ENCODE assay signal across 27 cellular contexts in the genomic region with DNA sequence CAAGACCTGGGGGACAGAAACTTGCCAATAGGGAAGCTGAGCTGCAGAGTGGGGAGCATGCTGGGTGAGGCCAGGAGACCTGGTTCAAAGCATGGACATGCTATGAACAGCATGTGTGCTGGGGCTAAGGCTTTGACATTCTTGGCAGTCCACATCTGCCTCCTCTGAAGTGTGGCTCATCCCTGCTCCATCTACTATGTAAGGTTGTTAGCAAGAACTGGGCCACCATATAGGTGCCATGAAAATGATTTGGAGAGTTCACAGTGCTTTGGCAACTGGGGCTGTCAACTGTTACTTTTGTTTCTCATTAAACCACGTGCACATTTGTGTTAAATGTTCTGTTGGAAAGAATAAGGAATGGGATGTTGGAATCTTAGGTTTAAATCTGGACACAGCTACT.
"Had no signal": no experiment of that assay in that cellular context is flagged by ENCODE, and none has a peak within 500 bp of the region (broad histone marks: within the 10 kb centered on the region; RNA-seq: fewer than 3 reads in every experiment).

No MANE protein-coding gene starts in this region.

- H3K4me1 Mint-ChIP-seq: immature natural killer cell had no signal

- H3K9me3 ChIP-seq: left ventricle myocardium inferior, mucosa of descending colon, neutrophil, ovary, right atrium auricular region, right lobe of liver, suprapubic skin, thoracic aorta, tibial artery, uterus had no signal

- H3K27me3 Mint-ChIP-seq: natural killer cell treated with Interleukin-12 subunit alpha and Interleukin-12 subunit beta and Interleukin-15 and Interleukin-18, amount 100 ng/mL, for 72 hours; stimulated activated naive CD8-positive, alpha-beta T cell treated with anti-CD3 and anti-CD28 coated beads, Interleukin-15, Interleukin-2, amounts not matched to agents 100 ng/mL and 50 ng/mL, for 24 hours had no signal

- FAIRE-seq: islet of Langerhans, kidney had no signal

- DNase-seq: immature natural killer cell; kidney; left ventricle myocardium inferior; midbrain; mucosa of descending colon; naive thymus-derived CD4-positive, alpha-beta T cell; occipital lobe; ovary; right lobe of liver; stimulated activated CD4-positive, alpha-beta T cell treated with anti-CD3 and anti-CD28 coated beads, Interleukin-12 subunit alpha, Interleukin-12 subunit beta, amount 100 ng/mL, for 4 hours; stimulated activated CD4-positive, alpha-beta T cell treated with anti-CD3 and anti-CD28 coated beads, Interleukin-15, amount 100 ng/mL, for 24 hours; stimulated activated CD4-positive, alpha-beta T cell treated with anti-CD3 and anti-CD28 coated beads, Interleukin-2, amount 100 ng/mL, for 24 hours; stimulated activated CD4-positive, alpha-beta T cell treated with anti-CD3 and anti-CD28 coated beads, Interleukin-4, amount 100 ng/mL, for 1 hour; stimulated activated naive CD4-positive, alpha-beta T cell; tibial artery; uterus had no signal

- H3K27ac ChIP-seq: left ventricle myocardium inferior, neutrophil, ovary, right atrium auricular region, right lobe of liver, suprapubic skin, thoracic aorta, tibial artery, uterus had no signal

- H3K36me3 ChIP-seq: left ventricle myocardium inferior, neutrophil, ovary, right atrium auricular region, right lobe of liver, suprapubic skin, thoracic aorta, tibial artery, uterus had no signal

- H3K4me1 ChIP-seq: right atrium auricular region, right lobe of liver, suprapubic skin, tibial artery, uterus had no signal

- ATAC-seq: mucosa of descending colon; naive thymus-derived CD4-positive, alpha-beta T cell; right lobe of liver had no signal

- H3K4me3 Mint-ChIP-seq: immature natural killer cell; naive thymus-derived CD4-positive, alpha-beta T cell; natural killer cell treated with Interleukin-12 subunit alpha and Interleukin-12 subunit beta and Interleukin-15 and Interleukin-18, amount 100 ng/mL, for 72 hours; stimulated activated naive CD8-positive, alpha-beta T cell treated with anti-CD3 and anti-CD28 coated beads, Interleukin-15, Interleukin-2, amounts not matched to agents 100 ng/mL and 50 ng/mL, for 24 hours; type B pancreatic cell had no signal

- H3K36me3 Mint-ChIP-seq: immature natural killer cell; natural killer cell treated with Interleukin-12 subunit alpha and Interleukin-12 subunit beta and Interleukin-15 and Interleukin-18, amount 100 ng/mL, for 72 hours; type B pancreatic cell had no signal

- H3K4me3 ChIP-seq: left ventricle myocardium inferior, lung, mucosa of descending colon, ovary, right atrium auricular region, right lobe of liver, skin epidermis, suprapubic skin, thoracic aorta, tibial artery, uterus had no signal

- H3K27me3 ChIP-seq: neutrophil, ovary, right atrium auricular region, right lobe of liver, suprapubic skin, tibial artery, uterus had no signal

- H3K27ac Mint-ChIP-seq: immature natural killer cell; naive thymus-derived CD4-positive, alpha-beta T cell; natural killer cell treated with Interleukin-12 subunit alpha and Interleukin-12 subunit beta and Interleukin-15 and Interleukin-18, amount 100 ng/mL, for 72 hours; progenitor cell of endocrine pancreas; stimulated activated naive CD8-positive, alpha-beta T cell treated with anti-CD3 and anti-CD28 coated beads, Interleukin-15, Interleukin-2, amounts not matched to agents 100 ng/mL and 50 ng/mL, for 24 hours; type B pancreatic cell had no signal

- H3K9me3 Mint-ChIP-seq: natural killer cell treated with Interleukin-12 subunit alpha and Interleukin-12 subunit beta and Interleukin-15 and Interleukin-18, amount 100 ng/mL, for 72 hours; stimulated activated naive CD8-positive, alpha-beta T cell treated with anti-CD3 and anti-CD28 coated beads, Interleukin-15, Interleukin-2, amounts not matched to agents 100 ng/mL and 50 ng/mL, for 24 hours; type B pancreatic cell had no signal
